9 cellular contexts compared by ENCODE assay signal in the genomic region with DNA sequence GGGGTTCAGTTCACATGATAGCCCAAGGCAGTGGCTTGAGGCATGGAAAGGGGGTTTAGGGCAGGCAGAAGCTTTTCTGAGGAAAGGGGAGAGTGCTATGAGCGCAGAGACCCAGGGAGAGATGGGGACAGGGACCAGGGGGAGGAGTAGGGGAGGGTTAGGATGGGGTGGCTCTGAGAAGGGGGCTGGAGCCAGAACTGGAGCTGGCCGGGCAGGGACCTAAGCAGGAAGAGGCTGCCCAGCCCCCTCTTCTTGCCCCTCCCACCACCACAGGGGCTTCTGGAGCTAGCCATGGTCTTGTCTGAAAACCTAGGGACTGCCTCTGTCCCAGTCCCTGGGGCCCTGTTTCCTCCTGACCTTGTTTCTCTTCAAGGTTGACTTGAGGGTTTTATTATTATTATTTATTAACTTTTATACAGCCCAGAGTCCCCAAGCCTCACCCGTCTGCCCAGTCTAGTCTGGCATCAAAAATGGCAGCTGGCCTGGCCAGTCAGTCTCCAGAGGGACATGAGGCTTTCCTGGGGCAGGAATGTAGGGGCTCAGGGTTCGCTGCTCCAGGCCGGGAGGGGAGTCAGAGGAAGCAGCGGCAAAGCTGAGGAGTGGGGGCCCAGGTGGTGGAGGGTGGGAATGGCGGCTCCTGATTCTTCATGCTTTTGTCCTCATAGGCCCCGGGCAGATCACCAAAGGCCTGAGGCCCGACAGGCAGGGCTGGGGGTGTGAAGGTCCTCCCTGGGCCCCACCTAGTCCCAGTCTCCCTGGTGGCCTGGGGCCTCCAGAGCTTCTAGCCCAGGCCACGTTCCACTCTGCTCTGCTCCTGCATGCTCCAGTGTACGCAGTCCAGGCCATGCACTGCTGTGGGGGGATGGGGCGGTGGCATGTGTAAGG. TPM values are rescaled to one million over a fixed set of nuclear protein-coding genes. Genes with fewer than 3 reads are reported as not detected.
A peak's percentile ranks its signal among the peaks of the same experiment; 100 is the strongest.
DNase-seq lines count a peak whose midpoint lies in the region; ATAC-seq and TF ChIP-seq lines count a peak whose summit lies in the region.
"Had no signal": no experiment of that assay in that cellular context is flagged by ENCODE, and none has a peak within 500 bp of the region (broad histone marks: within the 10 kb centered on the region; RNA-seq: fewer than 3 reads in every experiment).

No MANE protein-coding gene starts in this region.

- peak overlapping the region in 1 of 3 donors; percentile 14 for H3K4me3 ChIP-seq in thyroid gland (replicated peaks in 1 of 3)
- no peak overlapping the region for H3K4me3 ChIP-seq in testis

- H3K27me3 Mint-ChIP-seq in activated T-cell treated with anti-CD3 and anti-CD28 coated beads, Interleukin-2, amount 50 U/mL, for 4 hours (ENCODE audit: low read depth): no peaks in the 10 kb centered on the region
- H3K27me3 Mint-ChIP-seq in central memory CD8-positive, alpha-beta T cell: no peaks in the 10 kb centered on the region
- H3K27me3 Mint-ChIP-seq in mesothelial cell of epicardium (ENCODE audit: low read depth): no peaks in the 10 kb centered on the region

- H3K36me3 Mint-ChIP-seq in activated T-cell treated with anti-CD3 and anti-CD28 coated beads, Interleukin-2, amount 50 U/mL, for 4 hours (ENCODE audit: insufficient read depth): peaks cover 6% of the 10 kb centered on the region
- H3K36me3 Mint-ChIP-seq in central memory CD8-positive, alpha-beta T cell (ENCODE audit: insufficient read depth): peaks cover 47% of the 10 kb centered on the region
- H3K36me3 Mint-ChIP-seq in mesothelial cell of epicardium: peaks cover 6% of the 10 kb centered on the region

- intact Hi-C loops in thyroid gland (cut with DNase I) (no loop called here), testis (cut with DNase I; ENCODE audit: low total_unique reads) (loop anchor here (10.0 kb wide), 1 partner anchor 145 kb away; the partner anchor contains the start of genes ACTR1A and SUFU)

- no peak for TF ChIP-seq POLR2A in thyroid gland (IDR thresholded peaks at IDR 0.05)
- TF ChIP-seq POLR2A in testis (IDR thresholded peaks at IDR 0.05): no peak

- in situ Hi-C loops in G401 (cut with HindIII; ENCODE audit: low sequenced_read_pairs): no loop called here

- peaks cover 5 to 23% of the 10 kb centered on the region in 2 donors for H3K36me3 ChIP-seq in thyroid gland
- no peaks in the 10 kb centered on the region for H3K36me3 ChIP-seq in testis (ENCODE audit: low read depth, missing control alignments)

- H3K9me3 ChIP-seq in thyroid gland: no peaks in the 10 kb centered on the region
- no peaks in the 10 kb centered on the region for H3K9me3 ChIP-seq in testis

- H3K27ac Mint-ChIP-seq in central memory CD8-positive, alpha-beta T cell (ENCODE audit: low read depth): peak overlapping the region; percentile 80
- H3K27ac Mint-ChIP-seq in mesothelial cell of epicardium: peak overlapping the region; percentile 43

- peak overlapping the region; percentile 37 for H3K4me3 Mint-ChIP-seq in activated T-cell treated with anti-CD3 and anti-CD28 coated beads, Interleukin-2, amount 50 U/mL, for 4 hours
- peak overlapping the region; percentile 97 for H3K4me3 Mint-ChIP-seq in central memory CD8-positive, alpha-beta T cell
- H3K4me3 Mint-ChIP-seq in mesothelial cell of epicardium: peak overlapping the region; percentile 17

- ATAC-seq in activated T-cell treated with anti-CD3 and anti-CD28 coated beads, Interleukin-2, amount 50 U/mL, for 4 hours: no peak
- no peak for ATAC-seq in central memory CD8-positive, alpha-beta T cell (replicated peaks; ENCODE audit: extremely low read depth, poor library complexity, severe bottlenecking)

- DNase-seq in activated T-cell treated with anti-CD3 and anti-CD28 coated beads, Interleukin-2, amount 50 U/mL, for 4 hours: no peak
- DNase-seq in activated T-cell treated with anti-CD3 and anti-CD28 coated beads for 4 hours: no peak
- DNase-seq in central memory CD8-positive, alpha-beta T cell (ENCODE audit: low spot score in 2 of 2): no peak
- DNase-seq in mesothelial cell of epicardium (ENCODE audit: low spot score in 2 of 2, unreplicated experiment in 2 of 2): no peak
- no peak for DNase-seq in thyroid gland
- no peak for DNase-seq in NOMO-1 (lab: John Stamatoyannopoulos, UW; ENCODE audit: unreplicated experiment in 2 of 2)
- no peak for DNase-seq in testis
- no peak for DNase-seq in G401 (ENCODE audit: low spot score)
- DNase-seq: T1000 had no signal

- TF ChIP-seq CTCF in mesothelial cell of epicardium (IDR thresholded peaks at IDR 0.05; ENCODE audit: unreplicated experiment): no peak
- TF ChIP-seq CTCF in thyroid gland (IDR thresholded peaks at IDR 0.05): no peak
- TF ChIP-seq CTCF in testis (IDR thresholded peaks at IDR 0.05): no peak

- H3K4me1 Mint-ChIP-seq in activated T-cell treated with anti-CD3 and anti-CD28 coated beads, Interleukin-2, amount 50 U/mL, for 4 hours (ENCODE audit: low read depth): peaks cover 75% of the 10 kb centered on the region
- peaks cover 98% of the 10 kb centered on the region for H3K4me1 Mint-ChIP-seq in central memory CD8-positive, alpha-beta T cell
- H3K4me1 Mint-ChIP-seq in mesothelial cell of epicardium: peaks cover 52% of the 10 kb centered on the region

- no peaks in the 10 kb centered on the region for H3K9me3 Mint-ChIP-seq in activated T-cell treated with anti-CD3 and anti-CD28 coated beads, Interleukin-2, amount 50 U/mL, for 4 hours
- no peaks in the 10 kb centered on the region for H3K9me3 Mint-ChIP-seq in central memory CD8-positive, alpha-beta T cell
- no peaks in the 10 kb centered on the region for H3K9me3 Mint-ChIP-seq in mesothelial cell of epicardium

- H3K27ac ChIP-seq in thyroid gland (peak overlapping the region; percentile 58 to 96 (median 61)), testis (peak overlapping the region in 1 of 2 donors; percentile 21)

- WGBS in thyroid gland, 2 donors: 63 to 68% methylated on average over 9 to 10 of the region's 12 CpGs
- WGBS in testis, 2 donors: 65% methylated on average over 10 to 11 of the region's 12 CpGs

- H3K4me1 ChIP-seq in thyroid gland: peaks cover 59 to 61% of the 10 kb centered on the region in 2 donors
- H3K4me1 ChIP-seq in testis: peaks cover 68% of the 10 kb centered on the region

- H3K27me3 ChIP-seq in thyroid gland: no peaks in the 10 kb centered on the region
- H3K27me3 ChIP-seq in testis: no peaks in the 10 kb centered on the region

RNA-seq across cellular contexts. Expression of gene TRIM8, which starts 5.7 kb away (rescaled TPM):
- 10 to 100 TPM; 53.9 to 67.6 (median 59.9) TPM for total RNA-seq in activated T-cell treated with anti-CD3 and anti-CD28 coated beads, Interleukin-2, amount 50 U/mL, for 4 hours
- 74.3 to 85.3 TPM (median 79.2 TPM) in 3 replicates for total RNA-seq in mesothelial cell of epicardium
- total RNA-seq in thyroid gland: 100 to 1,000 TPM; 138 to 187 (median 162) TPM
- total RNA-seq in testis: 100 to 1,000 TPM; 114 to 170 TPM
- polyA plus RNA-seq in testis (ENCODE audit: insufficient read depth, low read depth, low replicate concordance): 69.8 TPM
- total RNA-seq in G401 (2014; rRNA removed; shearing (Covaris generic)): 30.2 and 44.4 TPM in 2 replicates

Comparison
In these comparisons a context has a peak if more than half of its experiments do, and no peak if none do; other contexts are left out.
1. H3K4me3 Mint-ChIP-seq: peak in every context shown above with its lines; median percentile 97 in central memory CD8-positive, alpha-beta T cell; 37 in activated T-cell treated with anti-CD3 and anti-CD28 coated beads, Interleukin-2, amount 50 U/mL, for 4 hours; 17 in mesothelial cell of epicardium.